1 cellular context compared by ENCODE assay signal in genomic region chr2:118186110-118186857, GRCh38.
TF ChIP-seq lines count a peak whose summit lies in the region.

No MANE protein-coding gene starts in this region.

TF ChIP-seq in HEK293, 187 proteins besides CTCF, POLR2A, EP300 and RAD21 (continued from another document and continues in another):
- TF ChIP-seq ZNF280D (tag by site-specific recombination; IDR thresholded peaks at IDR 0.05) (no peak), ZNF23 (tag by site-specific recombination; IDR thresholded peaks at IDR 0.05; ENCODE audit: borderline replicate concordance) (no peak), GLIS1 (tag by site-specific recombination; IDR thresholded peaks at IDR 0.05) (no peak), ZNF518A (tag by site-specific recombination; conservative IDR thresholded peaks at IDR 0.05; ENCODE audit: low read depth) (no peak), ZNF398 (tag by site-specific recombination; IDR thresholded peaks at IDR 0.05) (no peak), KLF7 (tag by site-specific recombination; IDR thresholded peaks at IDR 0.05; ENCODE audit: borderline replicate concordance) (no peak), GLI4 (tag by site-specific recombination; IDR thresholded peaks at IDR 0.05) (no peak), ZNF704 (tag by site-specific recombination; IDR thresholded peaks at IDR 0.05) (no peak), PBX3 (CRISPR knock-in tag; IDR thresholded peaks at IDR 0.05) (no peak), ZNF248 (tag by site-specific recombination; IDR thresholded peaks at IDR 0.05) (no peak), ZNF621 (tag by site-specific recombination; IDR thresholded peaks at IDR 0.05) (no peak), ZNF555 (tag by site-specific recombination; conservative IDR thresholded peaks at IDR 0.05) (no peak), ZNF561 (tag by site-specific recombination; IDR thresholded peaks at IDR 0.05; ENCODE audit: borderline replicate concordance) (0 out of 2 replicates have a peak, but pooled peaks have one; percentile 55), GFI1B (tag by site-specific recombination; IDR thresholded peaks at IDR 0.05) (no peak), AEBP2 (tag by site-specific recombination; IDR thresholded peaks at IDR 0.05; ENCODE audit: borderline replicate concordance) (no peak), ZNF391 (tag by site-specific recombination; IDR thresholded peaks at IDR 0.05; ENCODE audit: borderline replicate concordance, low read depth) (no peak), KLF16 (tag by site-specific recombination; IDR thresholded peaks at IDR 0.05) (peak; percentile 31; the same call in 1 of the 2 replicates), ZBTB17 (tag by site-specific recombination; IDR thresholded peaks at IDR 0.05) (peak; percentile 12; the same call in 1 of the 2 replicates), ZNF362 (tag by site-specific recombination; IDR thresholded peaks at IDR 0.05) (no peak), ZNF571 (tag by site-specific recombination; IDR thresholded peaks at IDR 0.05) (no peak), ZNF10 (tag by site-specific recombination; IDR thresholded peaks at IDR 0.05) (no peak), ZBTB6 (tag by site-specific recombination; IDR thresholded peaks at IDR 0.05) (peak; percentile 94), MYNN (tag by site-specific recombination; IDR thresholded peaks at IDR 0.05; ENCODE audit: borderline replicate concordance) (no peak), ZNF624 (tag by site-specific recombination; IDR thresholded peaks at IDR 0.05) (no peak), KLF9 (tag by site-specific recombination; IDR thresholded peaks at IDR 0.05; ENCODE audit: low read depth) (no peak; the same call in 1 of the 2 replicates), ZNF610 (tag by site-specific recombination; IDR thresholded peaks at IDR 0.05; ENCODE audit: borderline replicate concordance) (no peak), ZNF530 (tag by site-specific recombination; IDR thresholded peaks at IDR 0.05; ENCODE audit: low read depth) (no peak), ZNF292 (tag by site-specific recombination; IDR thresholded peaks at IDR 0.05; ENCODE audit: borderline replicate concordance, low read depth) (no peak), ZNF639 (tag by site-specific recombination; IDR thresholded peaks at IDR 0.05) (no peak), IKZF3 (tag by site-specific recombination; IDR thresholded peaks at IDR 0.05) (no peak), ZNF214 (tag by site-specific recombination; IDR thresholded peaks at IDR 0.05; ENCODE audit: borderline replicate concordance) (no peak), ZNF768 (tag by site-specific recombination; IDR thresholded peaks at IDR 0.05) (no peak), YY1 (tag by site-specific recombination; IDR thresholded peaks at IDR 0.05) (no peak), ZSCAN4 (tag by site-specific recombination; IDR thresholded peaks at IDR 0.05) (no peak), ZNF311 (tag by site-specific recombination; IDR thresholded peaks at IDR 0.05; ENCODE audit: borderline replicate concordance) (no peak), MZF1 (tag by site-specific recombination; IDR thresholded peaks at IDR 0.05; ENCODE audit: borderline replicate concordance) (no peak), ZBTB44 (tag by site-specific recombination; IDR thresholded peaks at IDR 0.05) (no peak), ZNF157 (tag by site-specific recombination; IDR thresholded peaks at IDR 0.05) (no peak), ZNF433 (tag by site-specific recombination; IDR thresholded peaks at IDR 0.05; ENCODE audit: low read depth) (no peak)
